Comparison of ENCODE assay signal across 2 cellular contexts in genomic region chr17:2048805-2049204, GRCh38.
TF ChIP-seq lines count a peak whose summit lies in the region.

No MANE protein-coding gene starts in this region.

TF ChIP-seq in A549, 52 proteins besides CTCF, POLR2A, EP300 and RAD21:
- TF ChIP-seq HMGXB4 (CRISPR knock-in tag; IDR thresholded peaks at IDR 0.05; ENCODE audit: borderline replicate concordance) (no peak), GATA3 (IDR thresholded peaks at IDR 0.05; ENCODE audit: borderline replicate concordance) (no peak), SREBF2 (IDR thresholded peaks at IDR 0.05) (no peak), HDAC2 (IDR thresholded peaks at IDR 0.05) (no peak), MYC (IDR thresholded peaks at IDR 0.05; ENCODE audit: borderline replicate concordance, low read length) (no peak), BHLHE40 (IDR thresholded peaks at IDR 0.05; ENCODE audit: low read depth, low read length) (no peak)

TF ChIP-seq in GM23338, 12 proteins besides CTCF, POLR2A, EP300 and RAD21 (continued from another document):
- TF ChIP-seq REST (IDR thresholded peaks at IDR 0.05; ENCODE audit: unreplicated experiment), result no peak
- TF ChIP-seq EZH2phosphoT487 (IDR thresholded peaks at IDR 0.05; ENCODE audit: unreplicated experiment), result no peak
- TF ChIP-seq EZH2 (IDR thresholded peaks at IDR 0.05; ENCODE audit: low read depth, unreplicated experiment), result no peak
- no peak for TF ChIP-seq POLR2AphosphoS5 (IDR thresholded peaks at IDR 0.05; ENCODE audit: low read depth)
- TF ChIP-seq ZNF114 (CRISPR knock-in tag; IDR thresholded peaks at IDR 0.05), result no peak
- TF ChIP-seq ZNF331 (CRISPR knock-in tag; IDR thresholded peaks at IDR 0.05; ENCODE audit: low read depth), result no peak
- TF ChIP-seq ZNF462 (CRISPR knock-in tag; IDR thresholded peaks at IDR 0.05), result no peak
TF ChIP-seq in GM23338: peak in this region for 0.
